7 cellular contexts compared by ENCODE assay signal in the genomic region with DNA sequence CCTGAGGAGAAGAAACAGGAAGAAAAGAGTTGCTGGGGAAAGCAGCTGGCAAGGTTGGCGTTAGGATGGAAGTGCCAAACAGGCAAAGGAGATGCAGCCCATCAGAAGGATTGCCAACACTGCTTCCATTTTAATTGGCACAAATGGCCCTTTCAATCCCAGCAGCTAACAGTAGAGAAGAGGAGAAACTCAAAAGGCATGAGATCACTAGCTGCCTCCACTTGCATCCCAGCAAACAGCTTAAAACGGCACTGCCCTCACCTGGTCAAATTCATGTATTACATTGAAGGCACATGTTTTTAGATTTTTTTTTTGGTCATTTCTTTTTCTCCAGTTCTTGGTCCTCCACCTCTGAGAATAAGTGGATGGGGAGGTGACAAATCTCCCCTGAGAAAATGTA. TPM values are rescaled to one million over a fixed set of nuclear protein-coding genes. Genes with fewer than 3 reads are reported as not detected.
A peak's percentile ranks its signal among the peaks of the same experiment; 100 is the strongest.
DNase-seq lines count a peak whose midpoint lies in the region; ATAC-seq, FAIRE-seq and TF ChIP-seq lines count a peak whose summit lies in the region.

No MANE protein-coding gene starts in this region.

- TF ChIP-seq CTCF in LNCaP clone FGC (IDR thresholded peaks at IDR 0.05; ENCODE audit: control insufficient read depth, extremely low read depth, insufficient read depth) (peak; percentile 60), SK-N-SH (IDR thresholded peaks at IDR 0.05) (peak; percentile 71), brain microvascular endothelial cell (IDR thresholded peaks at IDR 0.05; ENCODE audit: low read depth, low read length, missing control alignments) (peak; percentile 66)

- WGBS in SK-N-SH (ENCODE audit: low lambda C conversion rate): 21% methylated on average over 2 of the region's 2 CpGs

- ATAC-seq in HG03039 (IDR thresholded peaks at IDR 0.05; ENCODE audit: unreplicated experiment): no peak

- CTCF ChIA-PET in SK-N-SH (lab: Yijun Ruan, JAX): interaction anchor here (0.7 to 1.4 kb wide), 7 partner anchors 9 to 286 kb away, joined by 3 to 6 read pairs (median 3); partner anchors contain the start of genes LOC101059915 and TAF1

- no peaks in the 10 kb centered on the region for H3K79me2 ChIP-seq in SK-N-SH (ENCODE audit: insufficient read depth)

- H3F3A ChIP-seq in SK-N-SH (replicated peaks; ENCODE audit: insufficient read depth): no peaks in the 10 kb centered on the region

- no peak overlapping the region for H3K4me2 ChIP-seq in SK-N-SH

- DNase-seq in GM04504 (ENCODE audit: low read depth) (peak; percentile 24), LNCaP clone FGC (ENCODE audit: low read depth) (peak; percentile 6), SK-N-SH (peak; percentile 59), brain microvascular endothelial cell (peak; percentile 56)
- DNase-seq in stimulated activated CD4-positive, alpha-beta T cell treated with anti-CD3 and anti-CD28 coated beads, Interleukin-4, amount 100 ng/mL, for 24 hours: peak; percentile 68

- no peak overlapping the region for H3K27ac ChIP-seq in SK-N-SH (ENCODE audit: low read depth in 2 of 2, low read length in 1 of 2)
- H3K27ac ChIP-seq in brain microvascular endothelial cell: no peak overlapping the region

- POLR2A ChIA-PET in SK-N-SH (lab: Yijun Ruan, JAX): no interaction called here

- H3K4me1 ChIP-seq in SK-N-SH (ENCODE audit: control insufficient read depth in 1 of 2, insufficient read depth in 2 of 2, low read depth in 1 of 2, low read length in 1 of 2): no peaks in the 10 kb centered on the region

- H3K4me3 ChIP-seq in LNCaP clone FGC (ENCODE audit: low read depth, low read length) (no peak overlapping the region), SK-N-SH (ENCODE audit: low read depth in 2 of 2, low read length in 1 of 2) (no peak overlapping the region), brain microvascular endothelial cell (ENCODE audit: low read depth, low read length) (no peak overlapping the region)

- TF ChIP-seq EP300 in SK-N-SH (IDR thresholded peaks at IDR 0.05; ENCODE audit: borderline replicate concordance in 1 of 2, low read depth in 1 of 2, low read length in 1 of 2): no peak

- H3K36me3 ChIP-seq in SK-N-SH (replicated peaks in 1 of 2; ENCODE audit: control insufficient read depth in 1 of 2, insufficient read depth in 2 of 2, low read length in 1 of 2) (no peaks in the 10 kb centered on the region), brain microvascular endothelial cell (replicated peaks) (no peaks in the 10 kb centered on the region)

- peak; percentile 87 for FAIRE-seq in islet of Langerhans (lab: Jason Lieb, UNC)

- peak; percentile 78 for TF ChIP-seq RAD21 in SK-N-SH (IDR thresholded peaks at IDR 0.05; ENCODE audit: low read length)

- H4K20me1 ChIP-seq in SK-N-SH (ENCODE audit: insufficient read depth): no peaks in the 10 kb centered on the region

- H3K9me3 ChIP-seq in SK-N-SH: no peaks in the 10 kb centered on the region

- in situ Hi-C loops in brain microvascular endothelial cell (cut with HindIII; ENCODE audit: low pct_ligation_motif_present, low sequenced_read_pairs): no loop called here

- H3K9ac ChIP-seq in SK-N-SH: no peak overlapping the region

- H3K27me3 ChIP-seq in SK-N-SH (ENCODE audit: insufficient read depth) (peaks cover 2% of the 10 kb centered on the region; the same call in 1 of the 2 replicates), brain microvascular endothelial cell (replicated peaks) (no peaks in the 10 kb centered on the region)

- no peaks in the 10 kb centered on the region for H3K9me2 ChIP-seq in SK-N-SH

- 0 out of 2 replicates have a peak overlapping the region, but pooled peaks have one; percentile 56 for H2AFZ ChIP-seq in SK-N-SH (ENCODE audit: low read depth)

TF ChIP-seq in SK-N-SH, 30 proteins besides CTCF, POLR2A, EP300 and RAD21:
- TF ChIP-seq SMC3 (IDR thresholded peaks at IDR 0.05; ENCODE audit: low read depth, low read length) (peak; percentile 56), PBX3 (IDR thresholded peaks at IDR 0.05) (no peak)

RNA-seq across cellular contexts. Expression of gene CXCR3, which starts 34.1 kb away (rescaled TPM):
- not detected in 2 replicates for polyA plus RNA-seq in SK-N-SH (2012; rRNA removed)
- not detected in 2 replicates for polyA plus RNA-seq in SK-N-SH (2012; cell fraction: cytosol; rRNA removed)
- not detected in 2 replicates for polyA plus RNA-seq in SK-N-SH (2012; cell fraction: nucleus; rRNA removed)

Comparison
In these comparisons a context has a peak if more than half of its experiments do, and no peak if none do; other contexts are left out.
1. DNase-seq: peak in every context shown above with its lines; median percentile 68 in stimulated activated CD4-positive, alpha-beta T cell treated with anti-CD3 and anti-CD28 coated beads, Interleukin-4, amount 100 ng/mL, for 24 hours; 59 in SK-N-SH; 56 in brain microvascular endothelial cell; 24 in GM04504; 6 in LNCaP clone FGC.